In genomic region chr3:123656691-123657090, GRCh38 we compare ENCODE assay signal across 11 cellular contexts.
A peak's percentile ranks its signal among the peaks of the same experiment; 100 is the strongest.
DNase-seq lines count a peak whose midpoint lies in the region; ATAC-seq and TF ChIP-seq lines count a peak whose summit lies in the region.
"Had no signal": no experiment of that assay in that cellular context is flagged by ENCODE, and none has a peak within 500 bp of the region (broad histone marks: within the 10 kb centered on the region; RNA-seq: fewer than 3 reads in every experiment).

No MANE protein-coding gene starts in this region.

- ATAC-seq in HCT116 (no peak), GM21528 (IDR thresholded peaks at IDR 0.05; ENCODE audit: low FRiP score, unreplicated experiment) (no peak), left ventricle myocardium superior (no peak), GM18519 (IDR thresholded peaks at IDR 0.05; ENCODE audit: low FRiP score, unreplicated experiment) (no peak)
- ATAC-seq: activated T-cell treated with anti-CD3 and anti-CD28 coated beads, Interleukin-2, amount 50 U/mL, for 4 hours had no signal

- peaks cover 29% of the 10 kb centered on the region for H3K36me3 Mint-ChIP-seq in nephron (ENCODE audit: low read depth)

- H2AFZ ChIP-seq in HCT116 (ENCODE audit: low read depth, low read length, poor library complexity, severe bottlenecking), result no peak overlapping the region

- H3K4me1 Mint-ChIP-seq in nephron, result peaks cover 85% of the 10 kb centered on the region

- no peak overlapping the region for H3K27ac ChIP-seq in HCT116 (ENCODE audit: low read depth, low read length)
- peak overlapping the region; percentile 67 for H3K27ac ChIP-seq in caudate nucleus (ENCODE audit: low read depth, low read length)

- H3K9me3 Mint-ChIP-seq in nephron, result no peaks in the 10 kb centered on the region

- no peak overlapping the region for H3K4me2 ChIP-seq in HCT116 (ENCODE audit: low read length)

- no TSS peak for BruUV-seq in HCT116 (replicated peaks; lab: Mats Ljungman, UMichigan)

- H4K20me1 ChIP-seq in HCT116 (ENCODE audit: insufficient read depth), result no peaks in the 10 kb centered on the region

- no peak for DNase-seq in BE2C
- DNase-seq in HCT116 (ENCODE audit: low read depth, low spot score), result no peak
- no peak for DNase-seq in caudate nucleus (lab: John Stamatoyannopoulos, UW)
- no peak for DNase-seq in AG20443 (ENCODE audit: low spot score)
- no peak for DNase-seq in left ventricle myocardium superior
- DNase-seq: activated T-cell treated with anti-CD3 and anti-CD28 coated beads, Interleukin-2, amount 50 U/mL, for 4 hours; NCI-H345 had no signal

- CTCF ChIA-PET in HCT116 (lab: Charles Lee), result interaction anchor here (5.1 to 5.3 kb wide), 2 partner anchors 14 to 67 kb away, joined by 49 to 81 read pairs; no protein-coding TSS in a partner anchor

- TF ChIP-seq POLR2A in HCT116 (IDR thresholded peaks at IDR 0.05; ENCODE audit: borderline replicate concordance, extremely low read depth, insufficient read depth, insufficient read length), result no peak

- TF ChIP-seq CTCF in BE2C (IDR thresholded peaks at IDR 0.05; ENCODE audit: low read depth, low read length), result peak; percentile 43
- TF ChIP-seq CTCF in HCT116 (IDR thresholded peaks at IDR 0.05 in 2 of 3, conservative IDR thresholded peaks at IDR 0.05 in 1 of 3; ENCODE audit: borderline replicate concordance in 1 of 3, insufficient read depth in 1 of 3, low read depth in 2 of 3, low read length in 2 of 3), result peak in 2 of 3 experiments; percentile 39 to 49; a peak in 4 of 6 replicates
- peak in 1 of 3 experiments; percentile 34 for TF ChIP-seq CTCF in nephron (IDR thresholded peaks at IDR 0.05; ENCODE audit: unreplicated experiment in 3 of 3)

- H3K4me3 Mint-ChIP-seq in nephron, result no peak overlapping the region
- H3K4me3 Mint-ChIP-seq: activated T-cell treated with anti-CD3 and anti-CD28 coated beads, Interleukin-2, amount 50 U/mL, for 4 hours; T-helper 1 cell treated with Interleukin-12 subunit alpha and Interleukin-12 subunit beta and Interleukin-4 antibody, amounts not matched to agents 30 μg/mL and 1 μg/mL, for 36 hours had no signal

- H3K9me3 ChIP-seq in BE2C (peaks cover 4% of the 10 kb centered on the region; the same call in 1 of the 2 replicates), HCT116 (ENCODE audit: control insufficient read depth in 1 of 2, insufficient read depth in 1 of 2, low read depth in 1 of 2, low read length in 2 of 2) (no peaks in the 10 kb centered on the region; a peak in 1 of 4 replicates)

- H3K4me3 ChIP-seq in BE2C (ENCODE audit: low read depth, low read length) (no peak overlapping the region), HCT116 (replicated peaks in 1 of 2; ENCODE audit: low read depth in 1 of 2, low read length in 2 of 2) (no peak overlapping the region)

- POLR2A ChIA-PET in HCT116 (lab: Charles Lee), result no interaction called here

- H3K79me2 ChIP-seq in HCT116 (ENCODE audit: insufficient read depth, low read length), result no peaks in the 10 kb centered on the region

- peaks cover 19% of the 10 kb centered on the region for H3K4me1 ChIP-seq in BE2C
- H3K4me1 ChIP-seq in HCT116 (ENCODE audit: control insufficient read depth in 1 of 2, insufficient read depth in 2 of 2, low read length in 2 of 2), result no peaks in the 10 kb centered on the region

- H3K9ac ChIP-seq in HCT116 (ENCODE audit: low read length), result no peak overlapping the region

- no peaks in the 10 kb centered on the region for H3K27me3 Mint-ChIP-seq in nephron (ENCODE audit: low read depth)

- H3K36me3 ChIP-seq in BE2C (no peaks in the 10 kb centered on the region), HCT116 (ENCODE audit: control insufficient read depth in 1 of 2, insufficient read depth in 2 of 2, low read length in 2 of 2) (no peaks in the 10 kb centered on the region)

- intact Hi-C loops in HCT116 (cut with micrococcal nuclease), result no loop called here
- intact Hi-C loops in left ventricle myocardium superior (cut with micrococcal nuclease), result no loop called here

- TF ChIP-seq RAD21 in HCT116 (IDR thresholded peaks at IDR 0.05; ENCODE audit: low read depth), result no peak

- H3K9me2 ChIP-seq in HCT116 (ENCODE audit: insufficient read depth), result no peaks in the 10 kb centered on the region

- H3K27me3 ChIP-seq in BE2C (no peaks in the 10 kb centered on the region), HCT116 (ENCODE audit: insufficient read depth, low read length) (no peaks in the 10 kb centered on the region)

- RAD21 ChIA-PET in HCT116 (lab: Charles Lee; ENCODE audit: low non-redundant PET in 1 of 2, low total read pairs in 2 of 2, uncharacterized antibody in 2 of 2, unreplicated experiment in 2 of 2), result no interaction called here

- H3K27ac Mint-ChIP-seq in nephron, result peak overlapping the region; percentile 13 to 96 (median 35)
- H3K27ac Mint-ChIP-seq: T-helper 1 cell treated with Interleukin-12 subunit alpha and Interleukin-12 subunit beta and Interleukin-4 antibody, amounts not matched to agents 30 μg/mL and 1 μg/mL, for 36 hours had no signal

TF ChIP-seq in HCT116, 20 proteins besides CTCF, POLR2A, EP300 and RAD21:
- no peak for TF ChIP-seq POLR2AphosphoS5 (IDR thresholded peaks at IDR 0.05; ENCODE audit: low read depth, low read length)
- no peak for TF ChIP-seq ZBTB33 (IDR thresholded peaks at IDR 0.05; ENCODE audit: extremely low read depth, insufficient replicate concordance, low read length)
- no peak for TF ChIP-seq EZH2 (IDR thresholded peaks at IDR 0.05)
- TF ChIP-seq CBX3 (IDR thresholded peaks at IDR 0.05; ENCODE audit: low read depth), result no peak
